8 cellular contexts compared by ENCODE assay signal in the genomic region with DNA sequence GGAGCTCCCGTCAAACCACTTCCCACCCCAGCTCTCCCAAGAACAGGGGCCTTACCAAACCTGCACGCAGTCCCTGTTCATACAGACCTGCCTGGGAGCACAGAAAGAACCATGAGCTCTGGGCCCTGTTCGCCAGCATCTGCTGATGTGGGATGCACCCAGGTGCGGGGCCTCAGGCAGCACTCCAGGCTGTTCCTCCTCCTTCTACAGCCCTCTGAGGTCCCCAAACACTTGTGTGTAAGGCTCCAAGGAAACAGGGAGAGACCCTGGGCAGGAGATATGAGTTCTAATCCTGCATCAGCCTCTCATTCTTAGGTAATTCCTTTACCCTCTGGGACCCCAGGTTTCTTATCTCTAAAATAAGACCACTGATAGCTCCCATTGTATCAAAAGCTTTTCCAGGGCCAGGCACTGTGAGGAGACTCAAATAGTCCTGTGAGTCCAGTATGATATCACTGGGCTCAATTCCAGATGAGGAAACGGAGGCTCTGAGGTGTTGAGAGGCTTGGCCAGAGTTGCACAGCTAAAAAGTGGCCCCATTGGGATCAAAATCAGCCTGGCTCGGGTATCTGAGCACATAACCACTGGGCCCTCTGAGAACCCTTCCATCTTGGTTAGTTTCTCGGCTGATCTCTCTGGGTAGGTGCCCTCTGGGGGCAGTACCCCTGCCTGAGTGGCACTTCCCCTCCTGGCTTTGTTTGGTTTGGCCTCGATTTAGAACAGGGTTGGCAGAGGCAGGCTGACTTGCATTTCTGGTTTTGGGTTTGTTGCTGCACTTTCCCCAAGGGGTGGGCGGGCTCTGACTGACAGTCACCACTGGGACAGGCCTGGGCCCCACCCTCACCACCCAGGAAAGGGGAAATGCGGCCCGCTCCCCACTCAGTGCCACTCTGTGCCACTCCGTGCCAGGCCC.
DNase-seq lines count a peak whose midpoint lies in the region; ATAC-seq and TF ChIP-seq lines count a peak whose summit lies in the region.

No MANE protein-coding gene starts in this region.

- H3K27me3 Mint-ChIP-seq in Calu3 (ENCODE audit: unreplicated experiment) = no peaks in the 10 kb centered on the region

- ATAC-seq in left cardiac atrium = peak; percentile 58 to 71

- H3K9me3 Mint-ChIP-seq in Calu3 (ENCODE audit: low read depth, unreplicated experiment) = no peaks in the 10 kb centered on the region

- H3K27me3 ChIP-seq in ovary = no peaks in the 10 kb centered on the region

- BruUV-seq in Calu3 (replicated peaks; lab: Mats Ljungman, UMichigan) = TSS peak; percentile 94

- H3K27ac Mint-ChIP-seq in Calu3 (ENCODE audit: unreplicated experiment) = peak overlapping the region; percentile 89

- WGBS in ovary, 3 donors = 75 to 85% (median 83%) methylated on average over 12 of the region's 12 CpGs

- H3K9me3 ChIP-seq in ovary = no peaks in the 10 kb centered on the region

- TF ChIP-seq POLR2A in ovary (IDR thresholded peaks at IDR 0.05) = no peak

- no peak overlapping the region for H3K27ac ChIP-seq in ovary

- in situ Hi-C loops in ACHN (cut with HindIII; ENCODE audit: low pct_ligation_motif_present, low pct_unique_long_range_greater_than_20kb, low sequenced_read_pairs) = no loop called here

- CTCF ChIA-PET in Calu3 (lab: Charles Lee) = interaction anchor here (2.1 kb wide), 1 partner anchor 15 kb away, joined by 13 read pairs; no protein-coding TSS in a partner anchor

- peaks cover 34% of the 10 kb centered on the region for H3K36me3 Mint-ChIP-seq in Calu3 (ENCODE audit: insufficient read depth, unreplicated experiment)

- TF ChIP-seq CTCF in Calu3 (IDR thresholded peaks at IDR 0.05; ENCODE audit: unreplicated experiment) = no peak
- TF ChIP-seq CTCF in ovary (IDR thresholded peaks at IDR 0.05) = no peak

- intact Hi-C loops in Calu3 (cut with micrococcal nuclease; ENCODE audit: unreplicated experiment) (loop anchor here (2.0 to 10.0 kb wide), 2 partner anchors 61 to 305 kb away; a partner anchor contains a TSS), left cardiac atrium (cut with DNase I) (no loop called here), ovary (cut with DNase I) (loop anchor here in 2 of 4 donors (10.0 kb wide), 1 partner anchor 305 kb away; a partner anchor contains a TSS)

- H3K36me3 ChIP-seq in ovary = no peaks in the 10 kb centered on the region

- no peak for TF ChIP-seq EP300 in ovary (IDR thresholded peaks at IDR 0.05)

- peak overlapping the region; percentile 64 for H3K4me3 Mint-ChIP-seq in Calu3 (ENCODE audit: low read depth, unreplicated experiment)

- DNase-seq in Calu3 = peak; percentile 87
- DNase-seq in NCI-H226 = peak; percentile 22
- peak; percentile 39 for DNase-seq in activated gamma-delta T cell treated with anti-CD3 and anti-CD28 coated beads, Interleukin-2, amount 50 U/mL, for 16 hours (ENCODE audit: low read depth)
- DNase-seq in left cardiac atrium = peak; percentile 81
- DNase-seq in stimulated activated CD4-positive, alpha-beta T cell treated with anti-CD3 and anti-CD28 coated beads, Interleukin-12 subunit alpha, Interleukin-12 subunit beta, amount 100 ng/mL, for 24 hours (ENCODE audit: low read depth in 2 of 2) = peak; percentile 39 to 63
- DNase-seq in ACHN = no peak
- no peak for DNase-seq in ovary
- no peak for DNase-seq in LoVo (ENCODE audit: low spot score)

- no peak overlapping the region for H3K4me3 ChIP-seq in ovary

- H3K4me1 ChIP-seq in ovary (ENCODE audit: insufficient read depth) = peaks cover 10% of the 10 kb centered on the region

- peaks cover 45% of the 10 kb centered on the region for H3K4me1 Mint-ChIP-seq in Calu3 (ENCODE audit: low read depth, unreplicated experiment)

Comparison
In these comparisons a context has a peak if more than half of its experiments do, and no peak if none do; other contexts are left out.
1. DNase-seq: peak in Calu3 (single experiment), NCI-H226 (single experiment), activated gamma-delta T cell treated with anti-CD3 and anti-CD28 coated beads, Interleukin-2, amount 50 U/mL, for 16 hours (single experiment), left cardiac atrium (single experiment) and stimulated activated CD4-positive, alpha-beta T cell treated with anti-CD3 and anti-CD28 coated beads, Interleukin-12 subunit alpha, Interleukin-12 subunit beta, amount 100 ng/mL, for 24 hours (2 of 2); none in ACHN (single experiment), ovary (0 of 5) and LoVo (single experiment).